In the genomic region with DNA sequence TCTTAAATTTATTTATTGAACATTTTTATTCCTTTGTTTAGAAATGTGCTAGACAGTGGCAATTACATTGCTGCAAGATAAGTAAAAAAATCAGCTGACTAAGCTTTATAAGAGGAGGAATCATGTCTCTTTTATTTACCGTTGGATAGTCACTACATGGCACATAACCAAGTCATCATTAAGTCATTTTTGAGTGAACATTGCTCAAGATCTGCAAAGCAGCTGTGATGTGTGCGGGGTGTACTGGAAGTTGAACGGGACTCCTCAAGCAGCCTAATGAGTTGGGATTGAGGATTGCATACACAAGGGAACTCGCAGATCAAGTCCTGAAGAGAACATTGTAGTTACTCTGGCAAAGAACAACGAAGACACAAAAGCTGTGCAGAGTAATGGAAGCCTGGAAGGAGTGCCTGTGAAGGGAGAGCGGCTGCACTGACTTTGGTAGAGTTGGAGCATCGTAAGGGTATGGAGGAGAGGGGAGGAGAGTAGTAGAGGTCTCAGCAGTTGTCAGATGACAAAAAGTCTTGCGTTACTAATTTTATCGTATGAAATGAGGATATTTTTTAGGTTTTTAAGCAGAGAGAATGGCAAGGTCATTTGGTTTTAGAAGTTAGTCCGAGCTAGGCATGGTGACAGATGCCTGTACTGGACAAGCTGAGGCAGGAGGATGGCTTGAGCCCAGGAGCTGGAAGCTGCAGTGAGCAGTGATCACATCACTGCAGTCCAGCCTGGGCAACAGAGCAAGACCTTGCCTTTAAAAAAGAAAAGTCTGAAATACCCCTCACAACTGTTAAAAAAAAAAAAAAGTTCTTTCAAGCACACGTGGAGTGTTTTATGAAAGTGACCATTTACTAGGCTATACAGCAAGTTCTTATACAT, we compare ENCODE assay signal across 14 cellular contexts.
DNase-seq lines count a peak whose midpoint lies in the region; ATAC-seq and TF ChIP-seq lines count a peak whose summit lies in the region.
"Had no signal": no experiment of that assay in that cellular context is flagged by ENCODE, and none has a peak within 500 bp of the region (broad histone marks: within the 10 kb centered on the region; RNA-seq: fewer than 3 reads in every experiment).

No MANE protein-coding gene starts in this region.

- BruUV-seq in PC-3 (replicated peaks; lab: Mats Ljungman, UMichigan), result no TSS peak

- H4K20me1 ChIP-seq in PC-3 (ENCODE audit: low read length), result no peaks in the 10 kb centered on the region

- no peak overlapping the region for H3K4me3 ChIP-seq in PC-3 (ENCODE audit: low read length)
- H3K4me3 ChIP-seq in fibroblast of the aortic adventitia (ENCODE audit: low read depth, low read length), result no peak overlapping the region
- H3K4me3 ChIP-seq: colonic mucosa had no signal

- POLR2A ChIA-PET in PC-3 (lab: Charles Lee; ENCODE audit: unreplicated experiment), result no interaction called here

- H3K36me3 ChIP-seq in PC-3 (ENCODE audit: low read depth, low read length), result no peaks in the 10 kb centered on the region
- H3K36me3 ChIP-seq: colonic mucosa had no signal

- intact Hi-C loops in PC-3 (cut with micrococcal nuclease), result no loop called here

- H3K9ac ChIP-seq in PC-3 (ENCODE audit: low read length), result no peak overlapping the region

- H3F3A ChIP-seq in PC-3 (ENCODE audit: low read length, unreplicated experiment), result no peaks in the 10 kb centered on the region

- no peaks in the 10 kb centered on the region for H3K9me2 ChIP-seq in PC-3 (replicated peaks; ENCODE audit: low read length)

- no peak overlapping the region for H2AFZ ChIP-seq in PC-3 (ENCODE audit: low read length)

- peak overlapping the region; percentile 16; the same call in 1 of the 2 replicates for H3K4me2 ChIP-seq in PC-3 (ENCODE audit: low read length)

- H3K27me3 ChIP-seq in PC-3 (ENCODE audit: low read length), result no peaks in the 10 kb centered on the region
- H3K27me3 ChIP-seq: colonic mucosa had no signal

- no peaks in the 10 kb centered on the region for H3K79me2 ChIP-seq in PC-3 (ENCODE audit: low read length)

- CTCF ChIA-PET in PC-3 (lab: Charles Lee), result no interaction called here

- no peak for TF ChIP-seq CTCF in AG09319 (IDR thresholded peaks at IDR 0.05; ENCODE audit: low read depth, low read length)
- TF ChIP-seq CTCF in PC-3 (conservative IDR thresholded peaks at IDR 0.05; ENCODE audit: low read depth, low read length), result no peak
- no peak for TF ChIP-seq CTCF in fibroblast of the aortic adventitia (IDR thresholded peaks at IDR 0.05; ENCODE audit: insufficient read depth, low read length)

- no peak overlapping the region for H3K27ac ChIP-seq in PC-3 (ENCODE audit: low read length)
- H3K27ac ChIP-seq: colonic mucosa had no signal

- DNase-seq in AG09319 (ENCODE audit: extremely low read depth, low read depth) (peak; percentile 74), PC-3 (peak; percentile 71), fibroblast of the aortic adventitia (ENCODE audit: low read depth) (peak; percentile 61), myocyte (ENCODE audit: low read depth) (peak; percentile 55), SK-N-DZ (ENCODE audit: low spot score) (no peak), NCI-H748 (lab: John Stamatoyannopoulos, UW; ENCODE audit: unreplicated experiment) (no peak)
- DNase-seq in activated CD8-positive, alpha-beta memory T cell treated with anti-CD3 and anti-CD28 coated beads for 24 hours, result no peak
- no peak for DNase-seq in activated CD4-positive, CD25-positive, alpha-beta regulatory T cell (lab: John Stamatoyannopoulos, UW)
- DNase-seq: colonic mucosa; DMS79 treated with DMSO at 0.1 percent for 48 hours; GOT3; mesendoderm; NCI-H1092; stimulated activated naive CD4-positive, alpha-beta T cell treated with Interleukin-2 at 50 U/mL for 16 hours had no signal

- H3K4me1 ChIP-seq in PC-3 (ENCODE audit: insufficient read depth, low read length), result peaks cover 18% of the 10 kb centered on the region
- H3K4me1 ChIP-seq: colonic mucosa had no signal

- H3K9me3 ChIP-seq in PC-3 (ENCODE audit: low read length), result no peaks in the 10 kb centered on the region
- H3K9me3 ChIP-seq: colonic mucosa had no signal

- ATAC-seq in PC-3, result peak; percentile 27; the same call in 1 of the 2 replicates

Comparison
In these comparisons a context has a peak if more than half of its experiments do, and no peak if none do; other contexts are left out.
1. DNase-seq: peak in AG09319 (single experiment), PC-3 (single experiment), fibroblast of the aortic adventitia (single experiment) and myocyte (single experiment); none in SK-N-DZ (single experiment), activated CD8-positive, alpha-beta memory T cell treated with anti-CD3 and anti-CD28 coated beads for 24 hours (single experiment), NCI-H748 (single experiment) and activated CD4-positive, CD25-positive, alpha-beta regulatory T cell (0 of 4).